In the genomic region with DNA sequence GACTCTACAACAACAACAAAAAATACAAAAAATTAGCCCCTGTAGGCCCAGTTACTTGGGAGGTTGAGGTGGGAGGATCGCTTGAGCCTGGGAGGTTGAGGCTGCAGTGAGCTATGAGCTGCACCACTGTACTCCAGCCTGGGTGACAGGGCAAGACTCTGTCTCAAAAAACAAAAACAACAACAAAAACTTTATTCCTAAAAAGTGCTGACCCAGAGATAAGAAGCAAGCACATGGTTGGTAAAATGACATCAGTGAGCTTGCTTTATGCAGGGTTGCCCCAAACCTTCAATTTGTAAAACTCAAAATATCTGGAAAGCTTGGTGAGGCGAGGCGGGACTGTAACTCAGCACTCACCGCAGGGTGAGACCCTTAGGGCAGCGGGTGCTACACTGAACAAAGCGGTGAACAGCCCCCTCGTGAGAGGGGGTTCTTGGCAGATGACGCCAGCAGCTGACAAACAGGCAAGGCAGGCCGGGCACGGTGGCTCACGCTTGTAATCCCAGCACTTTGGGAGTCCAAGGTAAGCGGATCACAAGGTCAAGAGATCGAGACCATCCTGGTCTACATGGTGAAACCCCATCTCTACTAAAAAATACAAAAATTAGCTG, we compare ENCODE assay signal across 23 cellular contexts. TPM values are rescaled to one million over a fixed set of nuclear protein-coding genes. Genes with fewer than 3 reads are reported as not detected.
DNase-seq lines count a peak whose midpoint lies in the region; ATAC-seq, FAIRE-seq and TF ChIP-seq lines count a peak whose summit lies in the region.
"Had no signal": no experiment of that assay in that cellular context is flagged by ENCODE, and none has a peak within 500 bp of the region (broad histone marks: within the 10 kb centered on the region; RNA-seq: fewer than 3 reads in every experiment).

No MANE protein-coding gene starts in this region.

- ATAC-seq in Right ventricle myocardium superior (ENCODE audit: poor library complexity) (no peak), upper lobe of right lung (no peak), left lobe of liver (no peak)
- ATAC-seq: activated T-cell treated with anti-CD3 and anti-CD28 coated beads, Interleukin-2, amount 50 U/mL, for 4 hours; left ventricle myocardium superior; sciatic nerve had no signal

- intact Hi-C loops in left ventricle myocardium inferior (cut with micrococcal nuclease), result no loop called here
- intact Hi-C loops in Right ventricle myocardium superior (cut with DNase I), result loop anchor here (10.0 kb wide), 1 partner anchor 89 kb away; a partner anchor contains a TSS
- intact Hi-C loops in kidney (cut with DNase I), result no loop called here
- intact Hi-C loops in upper lobe of right lung (cut with DNase I), result no loop called here

- H3K4me3 ChIP-seq in left ventricle myocardium inferior (no peak overlapping the region), HL-60 (replicated peaks; ENCODE audit: insufficient read depth, low read length) (no peak overlapping the region), kidney (ENCODE audit: low read length in 2 of 2) (no peak overlapping the region), upper lobe of right lung (no peak overlapping the region)
- H3K4me3 ChIP-seq: GM23248 had no signal

- H3K4me1 ChIP-seq in left ventricle myocardium inferior (peaks cover 94% of the 10 kb centered on the region), kidney (ENCODE audit: control insufficient read depth in 1 of 2, insufficient read depth in 1 of 2, low read depth in 1 of 2, low read length in 2 of 2) (peaks cover 16 to 48% of the 10 kb centered on the region in 2 donors), upper lobe of right lung (peaks cover 58% of the 10 kb centered on the region)

- no peak overlapping the region for H3K9ac ChIP-seq in kidney (ENCODE audit: low read length in 2 of 2)
- H3K9ac ChIP-seq: GM23248 had no signal

- TF ChIP-seq CTCF in left ventricle myocardium inferior (IDR thresholded peaks at IDR 0.05; ENCODE audit: borderline replicate concordance) (no peak), HL-60 (IDR thresholded peaks at IDR 0.05; ENCODE audit: insufficient read depth, low read length) (no peak), kidney (IDR thresholded peaks at IDR 0.05; ENCODE audit: borderline replicate concordance, extremely low read depth, insufficient read depth) (no peak), upper lobe of right lung (IDR thresholded peaks at IDR 0.05) (no peak), GM10266 (IDR thresholded peaks at IDR 0.05; ENCODE audit: control insufficient read depth, insufficient read depth, low read depth, missing control alignments) (no peak)

- H3K36me3 ChIP-seq in left ventricle myocardium inferior (peaks cover 38% of the 10 kb centered on the region), kidney (ENCODE audit: control insufficient read depth in 1 of 2, insufficient read depth in 2 of 2, low read length in 2 of 2) (peaks cover 3 to 7% of the 10 kb centered on the region in 2 donors), upper lobe of right lung (peaks cover 20% of the 10 kb centered on the region)

- H3K9me3 ChIP-seq in left ventricle myocardium inferior (replicated peaks), result no peaks in the 10 kb centered on the region
- H3K9me3 ChIP-seq in kidney (ENCODE audit: control insufficient read depth in 1 of 2, low read length in 2 of 2), result no peaks in the 10 kb centered on the region
- H3K9me3 ChIP-seq in upper lobe of right lung, result no peaks in the 10 kb centered on the region

- H3K27me3 ChIP-seq in left ventricle myocardium inferior (ENCODE audit: low read depth), result no peaks in the 10 kb centered on the region
- no peaks in the 10 kb centered on the region for H3K27me3 ChIP-seq in HL-60 (ENCODE audit: insufficient read depth, poor library complexity, severe bottlenecking)
- H3K27me3 ChIP-seq in upper lobe of right lung, result no peaks in the 10 kb centered on the region

- H3K27ac ChIP-seq in left ventricle myocardium inferior (replicated peaks) (peak overlapping the region; percentile 94), HL-60 (replicated peaks) (peak overlapping the region; percentile 81; the same call in 1 of the 2 replicates), kidney (ENCODE audit: low read depth in 2 of 2, low read length in 2 of 2) (no peak overlapping the region), upper lobe of right lung (peak overlapping the region; percentile 94)
- H3K27ac ChIP-seq: GM23248 had no signal

- DNase-seq in left ventricle myocardium inferior, result no peak
- no peak for DNase-seq in Right ventricle myocardium superior
- DNase-seq in HL-60 (ENCODE audit: low read depth in 1 of 2, low spot score in 1 of 2), result no peak
- peak; percentile 59 for DNase-seq in kidney
- DNase-seq in upper lobe of right lung, result peak; percentile 63
- DNase-seq in left lobe of liver (ENCODE audit: low spot score), result no peak
- DNase-seq in GM10266 (ENCODE audit: extremely low spot score), result no peak
- DNase-seq: activated CD4-positive, CD25-positive, alpha-beta regulatory T cell; activated T-cell treated with anti-CD3 and anti-CD28 coated beads, Interleukin-2, amount 50 U/mL, for 4 hours; DMS79; effector CD4-positive, alpha-beta T cell; erythroblast; GF-D8; GM23248; HFFc6; left ventricle myocardium superior; midbrain; NCI-H1105 treated with DMSO at 0.1 percent for 48 hours; NCI-H2029 treated with DMSO at 0.1 percent for 48 hours; NCI-H82; SHP77 treated with DMSO at 0.1 percent for 48 hours; SW 1271 had no signal

- FAIRE-seq in kidney (lab: Jason Lieb, UNC), result no peak

RNA-seq across cellular contexts. Expression of a gene that starts 3.5 kb away (rescaled TPM):
- total RNA-seq in left ventricle myocardium inferior, result 23.4 TPM
- total RNA-seq in Right ventricle myocardium superior, result 22.3 TPM
- total RNA-seq in kidney, result 97.1 TPM
- polyA plus RNA-seq in kidney (ENCODE audit: insufficient read depth, low read depth, low replicate concordance), result 36.3 TPM
- 216 TPM for total RNA-seq in upper lobe of right lung
- total RNA-seq in left lobe of liver, result 66.5 TPM

RNA-seq across cellular contexts. Expression of a gene that starts 4.9 kb away (rescaled TPM):
- 436 TPM for total RNA-seq in left ventricle myocardium inferior
- total RNA-seq in Right ventricle myocardium superior, result 474 TPM
- 144 TPM for total RNA-seq in kidney
- 472 TPM for polyA plus RNA-seq in kidney (ENCODE audit: insufficient read depth, low read depth, low replicate concordance)
- total RNA-seq in upper lobe of right lung, result 118 TPM
- 104 TPM for total RNA-seq in left lobe of liver

RNA-seq across cellular contexts. Expression of a gene that starts 25.2 kb away (rescaled TPM):
- total RNA-seq in left ventricle myocardium inferior, result 3.7 TPM
- 4.4 TPM for total RNA-seq in Right ventricle myocardium superior
- 42.7 TPM for total RNA-seq in kidney
- polyA plus RNA-seq in kidney (ENCODE audit: insufficient read depth, low read depth, low replicate concordance), result 20.9 TPM
- total RNA-seq in upper lobe of right lung, result 95.9 TPM
- 3.2 TPM for total RNA-seq in left lobe of liver

RNA-seq across cellular contexts. Expression of a gene that starts 31.5 kb away (rescaled TPM):
- total RNA-seq in left ventricle myocardium inferior (6.1 TPM), Right ventricle myocardium superior (7.3 TPM), kidney (67.9 TPM), upper lobe of right lung (79.5 TPM), left lobe of liver (18.9 TPM)
- polyA plus RNA-seq in kidney (ENCODE audit: insufficient read depth, low read depth, low replicate concordance), result 21.3 TPM

Comparison
In these comparisons a context has a peak if more than half of its experiments do, and no peak if none do; other contexts are left out.
1. DNase-seq: peak in kidney (single experiment) and upper lobe of right lung (single experiment); none in left ventricle myocardium inferior (single experiment), Right ventricle myocardium superior (single experiment), HL-60 (0 of 2), left lobe of liver (single experiment) and GM10266 (single experiment).
2. H3K27ac ChIP-seq: peak in left ventricle myocardium inferior (single experiment), HL-60 (single experiment) and upper lobe of right lung (single experiment); none in kidney (0 of 2).